In genomic region chr2:181462032-181462431, GRCh38 we compare ENCODE assay signal across 9 cellular contexts. TPM values are rescaled to one million over a fixed set of nuclear protein-coding genes. Genes with fewer than 3 reads are reported as not detected.
DNase-seq lines count a peak whose midpoint lies in the region; ATAC-seq and TF ChIP-seq lines count a peak whose summit lies in the region.
"Had no signal": no experiment of that assay in that cellular context is flagged by ENCODE, and none has a peak within 500 bp of the region (broad histone marks: within the 10 kb centered on the region; RNA-seq: fewer than 3 reads in every experiment).

No MANE protein-coding gene starts in this region.

- no peak overlapping the region for H3K23ac ChIP-seq in IMR-90 (ENCODE audit: low read depth, low read length)

- in situ Hi-C loops in IMR-90 (cut with MboI; ENCODE audit: low sequenced_read_pairs) (loop anchor here (10.0 kb wide), 1 partner anchor 1337 kb away; no protein-coding TSS in a partner anchor), mammary epithelial cell (cut with MboI; ENCODE audit: low sequenced_read_pairs in 2 of 2) (loop anchor here (10.0 to 25.0 kb wide), 3 partner anchors 350 to 1350 kb away; no protein-coding TSS in a partner anchor)

- no peak overlapping the region for H3K18ac ChIP-seq in IMR-90 (ENCODE audit: low read depth, low read length)

- H3K14ac ChIP-seq in IMR-90 (replicated peaks; ENCODE audit: low read depth, low read length), result no peak overlapping the region

- POLR2A ChIA-PET in IMR-90 (lab: Charles Lee; ENCODE audit: unreplicated experiment), result no interaction called here

- ATAC-seq in GM21381 (IDR thresholded peaks at IDR 0.05; ENCODE audit: unreplicated experiment), result peak; percentile 32
- ATAC-seq in IMR-90 (ENCODE audit: low read depth), result no peak
- ATAC-seq in effector memory CD8-positive, alpha-beta T cell (replicated peaks), result peak; percentile 13
- no peak for ATAC-seq in GM19397 (IDR thresholded peaks at IDR 0.05; ENCODE audit: unreplicated experiment)

- no peak overlapping the region for H4K8ac ChIP-seq in IMR-90 (ENCODE audit: low read depth in 2 of 2, low read length in 2 of 2)

- H3K9me1 ChIP-seq in IMR-90 (ENCODE audit: insufficient read depth, low read length), result no peaks in the 10 kb centered on the region

- no peak overlapping the region for H3K4ac ChIP-seq in IMR-90 (ENCODE audit: low read depth, low read length)

- H2AK9ac ChIP-seq in IMR-90 (replicated peaks; ENCODE audit: low read depth, low read length, poor library complexity), result no peak overlapping the region

- intact Hi-C loops in IMR-90 (cut with micrococcal nuclease), result loop anchor here (5.0 to 10.0 kb wide), 2 partner anchors 480 to 673 kb away; partner anchors contain the start of gene UBE2E3
- intact Hi-C loops in mammary epithelial cell (cut with micrococcal nuclease), result no loop called here

- no peak overlapping the region for H2BK5ac ChIP-seq in IMR-90 (ENCODE audit: low read depth, low read length, poor library complexity, severe bottlenecking)

- no peak overlapping the region for H4K5ac ChIP-seq in IMR-90 (ENCODE audit: low read depth, low read length)

- H3K4me1 Mint-ChIP-seq in effector memory CD8-positive, alpha-beta T cell (ENCODE audit: low read depth in 2 of 2), result peaks cover 51 to 60% of the 10 kb centered on the region in 2 donors

- no peaks in the 10 kb centered on the region for H3K79me2 ChIP-seq in mammary epithelial cell (ENCODE audit: insufficient read depth, low read length)

- dilution Hi-C loops in IMR-90 (cut with HindIII; ENCODE audit: low sequenced_read_pairs, unreplicated experiment), result no loop called here
- dilution Hi-C loops in mammary epithelial cell (cut with HindIII; ENCODE audit: low sequenced_read_pairs), result loop anchor here (25.0 kb wide), 1 partner anchor 375 kb away; no protein-coding TSS in a partner anchor

- H3K56ac ChIP-seq in IMR-90 (ENCODE audit: extremely low read depth, insufficient read depth, low read length), result no peak overlapping the region

- CTCF ChIA-PET in IMR-90 (lab: Yijun Ruan, JAX) (no interaction called here), mammary epithelial cell (lab: Charles Lee; ENCODE audit: low non-redundant PET) (no interaction called here)

- no peaks in the 10 kb centered on the region for H3K27me3 ChIP-seq in IMR-90 (ENCODE audit: control insufficient read depth, insufficient read depth, low read length)
- H3K27me3 ChIP-seq in mammary epithelial cell (ENCODE audit: insufficient read depth, low read length), result no peaks in the 10 kb centered on the region
- no peaks in the 10 kb centered on the region for H3K27me3 ChIP-seq in Peyer's patch

- 0 out of 2 replicates have a peak overlapping the region, but pooled peaks have one; percentile 18 for H3K4me2 ChIP-seq in IMR-90 (ENCODE audit: low read depth, low read length)
- H3K4me2 ChIP-seq in mammary epithelial cell (ENCODE audit: insufficient read depth, low read depth, low read length), result no peak overlapping the region

- H4K91ac ChIP-seq in IMR-90 (ENCODE audit: insufficient read depth, low read depth, low read length), result no peak overlapping the region

- H3K4me3 ChIP-seq in IMR-90 (ENCODE audit: insufficient read depth, low read depth, low read length), result no peak overlapping the region
- H3K4me3 ChIP-seq in mammary epithelial cell (replicated peaks in 1 of 3; ENCODE audit: insufficient read depth in 1 of 3, low read depth in 2 of 3, low read length in 3 of 3), result no peak overlapping the region
- H3K4me3 ChIP-seq in Peyer's patch, result peak overlapping the region in 1 of 4 donors; percentile 62

- TF ChIP-seq CTCF in IMR-90 (conservative IDR thresholded peaks at IDR 0.05; ENCODE audit: low read depth, low read length), result no peak
- no peak for TF ChIP-seq CTCF in mammary epithelial cell (conservative IDR thresholded peaks at IDR 0.05 in 1 of 2, IDR thresholded peaks at IDR 0.05 in 1 of 2; ENCODE audit: extremely low read depth in 1 of 2, insufficient read depth in 1 of 2, low read depth in 1 of 2, low read length in 2 of 2)
- no peak for TF ChIP-seq CTCF in Peyer's patch (IDR thresholded peaks at IDR 0.05)

- H3K9me3 Mint-ChIP-seq in effector memory CD8-positive, alpha-beta T cell, result no peaks in the 10 kb centered on the region
- H3K9me3 Mint-ChIP-seq: nephron had no signal

- H2BK20ac ChIP-seq in IMR-90 (ENCODE audit: low read depth, low read length), result no peak overlapping the region

- no peak overlapping the region for H2BK15ac ChIP-seq in IMR-90 (ENCODE audit: low read depth, low read length)

- BruUV-seq in IMR-90 (replicated peaks; lab: Mats Ljungman, UMichigan), result no TSS peak
- BruUV-seq in mammary epithelial cell (replicated peaks; lab: Mats Ljungman, UMichigan), result no TSS peak

- H3K27ac ChIP-seq in IMR-90 (ENCODE audit: insufficient read depth, low read length), result no peak overlapping the region
- H3K27ac ChIP-seq in mammary epithelial cell (ENCODE audit: insufficient read depth, low read depth, low read length), result no peak overlapping the region
- peak overlapping the region in 2 of 4 donors; percentile 17 to 96 for H3K27ac ChIP-seq in Peyer's patch

- TF ChIP-seq POLR2A in IMR-90 (IDR thresholded peaks at IDR 0.05; ENCODE audit: low read depth, low read length) (no peak), Peyer's patch (IDR thresholded peaks at IDR 0.05) (no peak)

- H3K27ac Mint-ChIP-seq in effector memory CD8-positive, alpha-beta T cell, result peak overlapping the region; percentile 51 to 74
- H3K27ac Mint-ChIP-seq: nephron had no signal

- 0 out of 2 replicates have a peak, but pooled peaks cover 2% of the 10 kb centered on the region for H3K4me1 ChIP-seq in IMR-90 (ENCODE audit: control insufficient read depth, insufficient read depth, low read length)
- peaks cover 21% of the 10 kb centered on the region for H3K4me1 ChIP-seq in mammary epithelial cell (ENCODE audit: insufficient read depth, low read length)
- peaks cover 0 to 12% (median 0%) of the 10 kb centered on the region in 4 donors for H3K4me1 ChIP-seq in Peyer's patch

- H3K9ac ChIP-seq in IMR-90 (ENCODE audit: low read depth, low read length), result no peak overlapping the region
- H3K9ac ChIP-seq in mammary epithelial cell (ENCODE audit: insufficient read depth, low read length), result no peak overlapping the region

- no peak overlapping the region for H2BK120ac ChIP-seq in IMR-90 (ENCODE audit: low read depth, low read length)

- peak overlapping the region; percentile 93 to 97 for H3K4me3 Mint-ChIP-seq in effector memory CD8-positive, alpha-beta T cell
- H3K4me3 Mint-ChIP-seq: nephron had no signal

- H3K9me3 ChIP-seq in IMR-90 (ENCODE audit: control insufficient read depth, insufficient read depth, low read length) (no peaks in the 10 kb centered on the region), mammary epithelial cell (replicated peaks; ENCODE audit: insufficient read depth, low read length) (no peaks in the 10 kb centered on the region), Peyer's patch (no peaks in the 10 kb centered on the region)

- no peak overlapping the region for H2AK5ac ChIP-seq in IMR-90 (ENCODE audit: low read depth, low read length)

- H3K36me3 ChIP-seq in IMR-90 (ENCODE audit: control insufficient read depth, insufficient read depth, low read length) (no peaks in the 10 kb centered on the region), mammary epithelial cell (ENCODE audit: insufficient read depth, low read length) (no peaks in the 10 kb centered on the region), Peyer's patch (no peaks in the 10 kb centered on the region)

- H2AFZ ChIP-seq in IMR-90 (replicated peaks; ENCODE audit: low read length, poor library complexity), result no peak overlapping the region
- no peak overlapping the region for H2AFZ ChIP-seq in mammary epithelial cell (ENCODE audit: low read depth, low read length)

- no peaks in the 10 kb centered on the region for H4K20me1 ChIP-seq in IMR-90 (ENCODE audit: insufficient read depth, low read length)
- H4K20me1 ChIP-seq in mammary epithelial cell (ENCODE audit: insufficient read depth, low read length), result no peaks in the 10 kb centered on the region

- H3K27me3 Mint-ChIP-seq in effector memory CD8-positive, alpha-beta T cell, result no peaks in the 10 kb centered on the region

- peak; percentile 10 for DNase-seq in EH (ENCODE audit: low read depth)
- DNase-seq in IMR-90, result peak; percentile 6
- no peak for DNase-seq in effector memory CD8-positive, alpha-beta T cell
- DNase-seq in mammary epithelial cell, result no peak
- no peak for DNase-seq in middle frontal gyrus (ENCODE audit: extremely low spot score, low spot score)
- DNase-seq in Peyer's patch, result no peak

- WGBS in IMR-90 (ENCODE audit: extremely low coverage in 2 of 2, insufficient read length in 1 of 2), 2 experiments, result no CpG with 5 or more reads among the region's 1 CpG
- 95% methylated on average over 1 of the region's 1 CpG for WGBS in mammary epithelial cell (ENCODE audit: low coverage, missing lambda C conversion rate)

- H3K36me3 Mint-ChIP-seq in effector memory CD8-positive, alpha-beta T cell (ENCODE audit: insufficient read depth), result peaks cover 75% of the 10 kb centered on the region

- H3K79me1 ChIP-seq in IMR-90 (ENCODE audit: low read depth in 1 of 2, low read length in 2 of 2), result peaks cover 0 to 5% of the 10 kb centered on the region in 2 experiments; a peak in 1 of 4 replicates

- TF ChIP-seq RAD21 in IMR-90 (IDR thresholded peaks at IDR 0.05; ENCODE audit: low read length), result no peak

TF ChIP-seq in IMR-90, 13 proteins besides CTCF, POLR2A, EP300 and RAD21 (continues in another document):
- no peak for TF ChIP-seq RFX5 (IDR thresholded peaks at IDR 0.05; ENCODE audit: low read depth, low read length)
- TF ChIP-seq CEBPB (IDR thresholded peaks at IDR 0.05; ENCODE audit: low read depth, low read length), result no peak
- TF ChIP-seq BHLHE40 (IDR thresholded peaks at IDR 0.05; ENCODE audit: low read depth, low read length), result no peak
- TF ChIP-seq SMC3 (IDR thresholded peaks at IDR 0.05; ENCODE audit: low read depth, low read length), result no peak
- TF ChIP-seq RCOR1 (IDR thresholded peaks at IDR 0.05; ENCODE audit: insufficient replicate concordance, low read length), result no peak
- no peak for TF ChIP-seq NFE2L2 (IDR thresholded peaks at IDR 0.05; ENCODE audit: low read depth, low read length)

RNA-seq across cellular contexts. Expression of gene ITGA4, which starts 4.8 kb away (rescaled TPM):
- 13.6 and 20.6 TPM in 2 replicates for total RNA-seq in IMR-90 (2012; rRNA removed)
- polyA plus RNA-seq in IMR-90 (2012; rRNA removed), result 5.8 and 6.9 TPM in 2 replicates
- polyA plus RNA-seq in IMR-90 (2012; cell fraction: cytosol; rRNA removed), result 1.9 and 4.0 TPM in 2 replicates
- 3.8 and 4.1 TPM in 2 replicates for polyA plus RNA-seq in IMR-90 (2012; cell fraction: nucleus; rRNA removed; ENCODE audit: low replicate concordance)
- 10 to 100 TPM; 24.9 to 59.7 TPM for total RNA-seq in mammary epithelial cell
- 8.7 TPM for polyA plus RNA-seq in mammary epithelial cell
- 35.5 TPM for polyA minus RNA-seq in mammary epithelial cell
- 100 to 1,000 TPM in 1 of 4 donors, 10 to 100 TPM in 1, 1 to 10 TPM in 2; 3.8 to 109 (median 13.4) TPM for total RNA-seq in Peyer's patch

Comparison
In these comparisons a context has a peak if more than half of its experiments do, and no peak if none do; other contexts are left out.
1. DNase-seq: peak in EH (single experiment) and IMR-90 (single experiment); none in effector memory CD8-positive, alpha-beta T cell (0 of 3), mammary epithelial cell (single experiment), middle frontal gyrus (single experiment) and Peyer's patch (0 of 3).
2. ATAC-seq: peak in GM21381 (single experiment) and effector memory CD8-positive, alpha-beta T cell (single experiment); none in IMR-90 (single experiment) and GM19397 (single experiment).